Comparison of ENCODE assay signal across 8 cellular contexts in genomic region chr10:61786728-61787127, GRCh38.
DNase-seq lines count a peak whose midpoint lies in the region; ATAC-seq and TF ChIP-seq lines count a peak whose summit lies in the region.

No MANE protein-coding gene starts in this region.

- peak; percentile 15 for DNase-seq in stimulated activated CD4-positive, alpha-beta T cell treated with anti-CD3 and anti-CD28 coated beads, Interleukin-4, amount 100 ng/mL, for 24 hours
- no peak for DNase-seq in stimulated activated CD4-positive, alpha-beta T cell treated with anti-CD3 and anti-CD28 coated beads, Interleukin-4, amount 100 ng/mL, for 1 hour
- DNase-seq in amniotic epithelial cell (ENCODE audit: low read depth) (peak; percentile 73), psoas muscle (no peak), mesenteric fat pad (ENCODE audit: low spot score) (no peak), DMS153 (lab: John Stamatoyannopoulos, UW) (no peak), NCI-H69 (lab: John Stamatoyannopoulos, UW) (no peak)

- H3K27me3 ChIP-seq in psoas muscle (ENCODE audit: insufficient read depth in 3 of 3, low read length in 2 of 3): no peaks in the 10 kb centered on the region

- peak overlapping the region; percentile 23 for H3K4me3 ChIP-seq in psoas muscle

- intact Hi-C loops in psoas muscle (cut with DNase I): loop anchor here in 1 of 2 donors (5.0 kb wide), 1 partner anchor 51 kb away; no protein-coding TSS in a partner anchor

- WGBS in psoas muscle, 3 donors: 28 to 45% (median 33%) methylated on average over 4 of the region's 4 CpGs

- no peak for TF ChIP-seq CTCF in psoas muscle (IDR thresholded peaks at IDR 0.05)

- H3K36me3 ChIP-seq in psoas muscle (ENCODE audit: insufficient read depth in 1 of 2, low read depth in 1 of 2): no peaks in the 10 kb centered on the region

- no peaks in the 10 kb centered on the region for H3K9me3 ChIP-seq in psoas muscle

- H3K4me1 ChIP-seq in psoas muscle: peaks cover 10% of the 10 kb centered on the region

- ATAC-seq in HG03097 (IDR thresholded peaks at IDR 0.05; ENCODE audit: low FRiP score, unreplicated experiment) (peak; percentile 96), psoas muscle (no peak)

- no peak overlapping the region for H3K27ac ChIP-seq in psoas muscle

Comparison
In these comparisons a context has a peak if more than half of its experiments do, and no peak if none do; other contexts are left out.
1. DNase-seq: peak in stimulated activated CD4-positive, alpha-beta T cell treated with anti-CD3 and anti-CD28 coated beads, Interleukin-4, amount 100 ng/mL, for 24 hours (single experiment) and amniotic epithelial cell (single experiment); none in stimulated activated CD4-positive, alpha-beta T cell treated with anti-CD3 and anti-CD28 coated beads, Interleukin-4, amount 100 ng/mL, for 1 hour (single experiment), psoas muscle (0 of 2), mesenteric fat pad (single experiment), DMS153 (single experiment) and NCI-H69 (single experiment).